Comparison of ENCODE assay signal across 1 cellular context in genomic region chr1:219959540-219960208, GRCh38.
TF ChIP-seq lines count a peak whose summit lies in the region.

No MANE protein-coding gene starts in this region.

TF ChIP-seq in HEK293, 187 proteins besides CTCF, POLR2A, EP300 and RAD21 (continued from another document):
- TF ChIP-seq ZNF645 (tag by site-specific recombination; IDR thresholded peaks at IDR 0.05) (no peak), ZNF610 (tag by site-specific recombination; IDR thresholded peaks at IDR 0.05; ENCODE audit: borderline replicate concordance) (no peak), ZNF549 (tag by site-specific recombination; IDR thresholded peaks at IDR 0.05) (no peak), ZNF133 (tag by site-specific recombination; IDR thresholded peaks at IDR 0.05) (no peak)
